In genomic region chr7:76310102-76310957, GRCh38 we compare ENCODE assay signal across 9 cellular contexts. TPM values are rescaled to one million over a fixed set of nuclear protein-coding genes. Genes with fewer than 3 reads are reported as not detected.
A peak's percentile ranks its signal among the peaks of the same experiment; 100 is the strongest.
DNase-seq lines count a peak whose midpoint lies in the region; ATAC-seq and TF ChIP-seq lines count a peak whose summit lies in the region.
"Had no signal": no experiment of that assay in that cellular context is flagged by ENCODE, and none has a peak within 500 bp of the region (broad histone marks: within the 10 kb centered on the region; RNA-seq: fewer than 3 reads in every experiment).

No MANE protein-coding gene starts in this region.

- H3K27ac ChIP-seq in VCaP (peak overlapping the region; percentile 73), layer of hippocampus (ENCODE audit: low read depth, low read length) (peak overlapping the region; percentile 78), uterus (peak overlapping the region; percentile 35 to 63)

- no peaks in the 10 kb centered on the region for H3K36me3 ChIP-seq in uterus

- intact Hi-C loops in Right ventricle myocardium superior (cut with DNase I) = no loop called here
- intact Hi-C loops in Right ventricle myocardium inferior (cut with DNase I) = no loop called here
- intact Hi-C loops in uterus (cut with DNase I; ENCODE audit: low total_unique reads) = no loop called here

- TF ChIP-seq POLR2A in uterus (IDR thresholded peaks at IDR 0.05) = no peak

- DNase-seq in Right ventricle myocardium superior (peak; percentile 30), Right ventricle myocardium inferior (ENCODE audit: missing footprints) (no peak), uterus (peak in 1 of 2 donors; percentile 25), amniotic stem cell (lab: John Stamatoyannopoulos, UW) (no peak)
- DNase-seq in effector CD8-positive, alpha-beta T cell (lab: John Stamatoyannopoulos, UW) = no peak
- DNase-seq: T1000 had no signal

- no peak overlapping the region for H3K4me3 ChIP-seq in uterus

- TF ChIP-seq CTCF in VCaP (conservative IDR thresholded peaks at IDR 0.05) (no peak), uterus (IDR thresholded peaks at IDR 0.05) (no peak)

- no peaks in the 10 kb centered on the region for H3K9me3 ChIP-seq in uterus

- H3K27me3 ChIP-seq in layer of hippocampus (ENCODE audit: control insufficient read depth, insufficient read depth, low read length) (no peaks in the 10 kb centered on the region), uterus (no peaks in the 10 kb centered on the region)

- ATAC-seq in Right ventricle myocardium superior (ENCODE audit: poor library complexity) (no peak), Right ventricle myocardium inferior (no peak), GM19452 (IDR thresholded peaks at IDR 0.05; ENCODE audit: unreplicated experiment) (no peak)

- H3K4me1 ChIP-seq in uterus = peaks cover 0 to 4% of the 10 kb centered on the region in 2 donors

RNA-seq across cellular contexts. Expression of gene HSPB1, which starts 7.9 kb away (rescaled TPM):
- 2,459 TPM for total RNA-seq in Right ventricle myocardium superior
- 3,139 TPM for total RNA-seq in Right ventricle myocardium inferior
- 1,000 to 10,000 TPM in 1 of 4 donors, 100 to 1,000 TPM in 2, 10 to 100 TPM in 1; 28.8 to 1,391 (median 758) TPM for total RNA-seq in uterus

RNA-seq across cellular contexts. Expression of gene YWHAG, which starts 48.5 kb away (rescaled TPM):
- total RNA-seq in Right ventricle myocardium superior (219 TPM), Right ventricle myocardium inferior (243 TPM), uterus (100 to 1,000 TPM in 1 of 4 donors, 10 to 100 TPM in 3; 17.9 to 109 (median 50.4) TPM)
